In the genomic region with DNA sequence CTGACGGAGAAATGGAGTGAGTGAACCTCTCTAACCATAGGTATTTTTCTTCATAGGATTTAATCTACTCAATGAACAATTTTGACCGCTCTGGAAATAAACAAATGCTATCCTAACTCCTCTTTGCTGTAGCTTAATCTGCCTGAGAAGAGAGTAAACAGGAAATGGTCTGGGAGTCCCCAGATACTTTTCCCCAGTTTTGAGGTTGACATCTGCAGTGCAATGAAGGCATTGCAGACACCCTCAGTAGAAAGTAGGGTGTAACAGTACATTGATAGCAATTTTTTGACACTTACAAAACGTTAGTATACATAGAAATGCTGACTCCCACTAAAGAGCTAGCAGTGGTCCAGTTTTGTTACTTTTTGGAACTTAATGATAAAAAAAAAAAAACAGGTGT, we compare ENCODE assay signal across 21 cellular contexts.
DNase-seq lines count a peak whose midpoint lies in the region; ATAC-seq and TF ChIP-seq lines count a peak whose summit lies in the region.
"Had no signal": no experiment of that assay in that cellular context is flagged by ENCODE, and none has a peak within 500 bp of the region (broad histone marks: within the 10 kb centered on the region; RNA-seq: fewer than 3 reads in every experiment).

No MANE protein-coding gene starts in this region.

- ATAC-seq in GM18907 (IDR thresholded peaks at IDR 0.05; ENCODE audit: unreplicated experiment) = peak; percentile 83
- no peak for ATAC-seq in HG03342 (IDR thresholded peaks at IDR 0.05; ENCODE audit: unreplicated experiment)
- ATAC-seq: activated naive CD8-positive, alpha-beta T cell treated with anti-CD3 and anti-CD28 coated beads, Interleukin-2, amount 50 U/mL, for 24 hours; heart left ventricle had no signal

- H3K9ac ChIP-seq in BLaER1 treated with 17β-estradiol and CSF1 and Interleukin-3, amounts not matched to agents 10 nM and 100 nM = no peak overlapping the region
- no peak overlapping the region for H3K9ac ChIP-seq in MM.1S (ENCODE audit: low read length)

- DNase-seq in H4 (ENCODE audit: low spot score) = peak; percentile 19
- peak; percentile 49 for DNase-seq in MM.1S
- DNase-seq in OCI-M1 (lab: John Stamatoyannopoulos, UW) = no peak
- DNase-seq in NCI-H2081 treated with DMSO at 0.1 percent for 48 hours (lab: John Stamatoyannopoulos, UW) = no peak
- DNase-seq in HuH-7.5 (ENCODE audit: low spot score) = no peak
- DNase-seq: activated CD4-positive, alpha-beta T cell treated with anti-CD3 and anti-CD28 coated beads, Interleukin-2, amount 10 ng/mL, durations not matched to agents 24 days and 14 days; activated effector memory CD4-positive, alpha-beta T cell treated with Interleukin-2 at 50 U/mL for 16 hours; activated naive CD8-positive, alpha-beta T cell treated with anti-CD3 and anti-CD28 coated beads, Interleukin-2, amount 50 U/mL, for 24 hours; BE2C; GDM1; heart left ventricle; immature natural killer cell; left ventricle myocardium inferior; NCI-H2029 treated with DMSO at 0.1 percent for 48 hours; stimulated activated CD4-positive, alpha-beta T cell treated with anti-CD3 and anti-CD28 coated beads, Interleukin-4, amount 100 ng/mL, for 24 hours; SW 1271 had no signal

- H3K9me2 ChIP-seq in MM.1S (replicated peaks; ENCODE audit: insufficient read depth, low read length) = no peaks in the 10 kb centered on the region

- H3K4me1 ChIP-seq in BLaER1 treated with 17β-estradiol and CSF1 and Interleukin-3, amounts not matched to agents 10 nM and 100 nM = peaks cover 0 to 7% (median 5%) of the 10 kb centered on the region in 10 experiments; a peak in 9 of 20 replicates
- no peaks in the 10 kb centered on the region for H3K4me1 ChIP-seq in MM.1S (ENCODE audit: low read length)
- H3K4me1 ChIP-seq: heart left ventricle, left ventricle myocardium inferior had no signal

- no peaks in the 10 kb centered on the region for H3K79me2 ChIP-seq in MM.1S (ENCODE audit: low read length)

- no peak overlapping the region for H2AFZ ChIP-seq in MM.1S (ENCODE audit: low read length)

- H3K27me3 ChIP-seq in BLaER1 treated with 17β-estradiol and CSF1 and Interleukin-3, amounts not matched to agents 10 nM and 100 nM = no peaks in the 10 kb centered on the region
- no peaks in the 10 kb centered on the region for H3K27me3 ChIP-seq in MM.1S (replicated peaks; ENCODE audit: insufficient read depth, low read length)
- H3K27me3 ChIP-seq: BE2C, neutrophil had no signal

- no peaks in the 10 kb centered on the region for H4K20me1 ChIP-seq in BLaER1 treated with 17β-estradiol and CSF1 and Interleukin-3, amounts not matched to agents 10 nM and 100 nM
- no peaks in the 10 kb centered on the region for H4K20me1 ChIP-seq in MM.1S (ENCODE audit: insufficient read depth, low read length)

- H3F3A ChIP-seq in MM.1S (ENCODE audit: insufficient read depth, low read length) = no peaks in the 10 kb centered on the region

- H3K36me3 ChIP-seq in BLaER1 treated with 17β-estradiol and CSF1 and Interleukin-3, amounts not matched to agents 10 nM and 100 nM = no peaks in the 10 kb centered on the region
- H3K36me3 ChIP-seq in MM.1S (replicated peaks; ENCODE audit: insufficient read depth, low read length) = no peaks in the 10 kb centered on the region
- H3K36me3 ChIP-seq: BE2C, heart left ventricle, left ventricle myocardium inferior, neutrophil had no signal

- no peaks in the 10 kb centered on the region for H3K9me3 ChIP-seq in BLaER1 treated with 17β-estradiol and CSF1 and Interleukin-3, amounts not matched to agents 10 nM and 100 nM (replicated peaks in 1 of 11)
- no peaks in the 10 kb centered on the region for H3K9me3 ChIP-seq in MM.1S (replicated peaks; ENCODE audit: insufficient read depth, low read length)
- H3K9me3 ChIP-seq: BE2C, heart left ventricle, left ventricle myocardium inferior, neutrophil had no signal

- TF ChIP-seq CTCF in MM.1S (IDR thresholded peaks at IDR 0.05; ENCODE audit: low read length) = no peak

- no peak overlapping the region for H3K4me3 ChIP-seq in BLaER1 treated with 17β-estradiol and CSF1 and Interleukin-3, amounts not matched to agents 10 nM and 100 nM
- H3K4me3 ChIP-seq in MM.1S (ENCODE audit: low read length) = no peak overlapping the region
- H3K4me3 ChIP-seq: heart left ventricle, left ventricle myocardium inferior, smooth muscle cell had no signal

- peak overlapping the region in 6 of 11 experiments; percentile 24 to 42 (median 36); a peak in 8 of 22 replicates for H3K4me2 ChIP-seq in BLaER1 treated with 17β-estradiol and CSF1 and Interleukin-3, amounts not matched to agents 10 nM and 100 nM
- H3K4me2 ChIP-seq in MM.1S (ENCODE audit: low read depth, low read length) = no peak overlapping the region
- H3K4me2 ChIP-seq: smooth muscle cell had no signal

- H3K27ac ChIP-seq in BLaER1 treated with 17β-estradiol and CSF1 and Interleukin-3, amounts not matched to agents 10 nM and 100 nM = no peak overlapping the region
- H3K27ac ChIP-seq in MM.1S (ENCODE audit: low read length) = no peak overlapping the region
- H3K27ac ChIP-seq: heart left ventricle, left ventricle myocardium inferior, neutrophil had no signal

Comparison
In these comparisons a context has a peak if more than half of its experiments do, and no peak if none do; other contexts are left out.
1. DNase-seq: peak in H4 (single experiment) and MM.1S (single experiment); none in OCI-M1 (single experiment), NCI-H2081 treated with DMSO at 0.1 percent for 48 hours (single experiment) and HuH-7.5 (single experiment).